ENCODE assay signal across 8 cellular contexts in genomic region chr16:57462209-57462977, GRCh38. TPM values are rescaled to one million over a fixed set of nuclear protein-coding genes. Genes with fewer than 3 reads are reported as not detected.
A peak's percentile ranks its signal among the peaks of the same experiment; 100 is the strongest.
DNase-seq lines count a peak whose midpoint lies in the region; TF ChIP-seq lines count a peak whose summit lies in the region.

POLR2C (plus strand) TSS chr16:57462679; CDS start chr16:57462725, 46 bp downstream.

- peaks cover 24% of the 10 kb centered on the region for H3K36me3 Mint-ChIP-seq in type B pancreatic cell

- H3F3A ChIP-seq in SU-DHL-6 (ENCODE audit: insufficient read depth), result peaks cover 11% of the 10 kb centered on the region

- H3K9me3 ChIP-seq in SU-DHL-6 (ENCODE audit: insufficient read depth, low read length) (no peaks in the 10 kb centered on the region), cardiac muscle cell (ENCODE audit: low read depth) (no peaks in the 10 kb centered on the region)

- H3K27ac ChIP-seq in SU-DHL-6 (ENCODE audit: low read depth, low read length), result no peak within 1 kb of the TSS
- peak within 1 kb of the TSS; percentile 80 for H3K27ac ChIP-seq in cardiac muscle cell

- H3K4me2 ChIP-seq in SU-DHL-6 (ENCODE audit: low read depth, low read length, poor library complexity, severe bottlenecking), result peak within 1 kb of the TSS; percentile 84

- H3K9ac ChIP-seq in SU-DHL-6 (ENCODE audit: low read length), result peak within 1 kb of the TSS; percentile 70

- peak within 1 kb of the TSS; percentile 17 for H2AFZ ChIP-seq in SU-DHL-6 (ENCODE audit: low read depth, low read length, severe bottlenecking)

- TF ChIP-seq CTCF in HFF-Myc (IDR thresholded peaks at IDR 0.05; ENCODE audit: low read depth, low read length, missing control alignments) (peak; percentile 75), SU-DHL-6 (IDR thresholded peaks at IDR 0.05; ENCODE audit: insufficient read depth, low read length, poor library complexity, severe bottlenecking) (peak; percentile 88), cardiac muscle cell (IDR thresholded peaks at IDR 0.05; ENCODE audit: low read depth, low read length) (peak; percentile 84), type B pancreatic cell (conservative IDR thresholded peaks at IDR 0.05) (peak; percentile 98)

- DNase-seq in HFF-Myc (ENCODE audit: extremely low read depth, low read depth), result peak; percentile 56
- DNase-seq in NAMALWA (ENCODE audit: low spot score), result peak; percentile 93
- DNase-seq in activated naive CD8-positive, alpha-beta T cell treated with anti-CD3 and anti-CD28 coated beads, Interleukin-2, amount 50 U/mL, for 16 hours (ENCODE audit: low read depth, low spot score), result peak; percentile 82
- DNase-seq in cardiac muscle cell (ENCODE audit: low read depth in 1 of 2, low spot score in 1 of 2), result peak; percentile 88 to 91
- peak; percentile 78 to 97 (median 85) for DNase-seq in posterior cingulate gyrus
- peak; percentile 94 for DNase-seq in type B pancreatic cell (ENCODE audit: extremely low spot score, unreplicated experiment)

- no peaks in the 10 kb centered on the region for H3K9me2 ChIP-seq in SU-DHL-6 (replicated peaks; ENCODE audit: insufficient read depth, low read length)

- H3K9me3 Mint-ChIP-seq in type B pancreatic cell, result no peaks in the 10 kb centered on the region

- H3K27me3 ChIP-seq in SU-DHL-6 (ENCODE audit: low read length) (no peaks in the 10 kb centered on the region), cardiac muscle cell (no peaks in the 10 kb centered on the region)

- H3K79me2 ChIP-seq in SU-DHL-6 (ENCODE audit: insufficient read depth, low read length), result peaks cover 15% of the 10 kb centered on the region

- peak within 1 kb of the TSS; percentile 94 for H3K4me3 ChIP-seq in HFF-Myc (replicated peaks; ENCODE audit: low read depth, low read length)
- H3K4me3 ChIP-seq in SU-DHL-6 (ENCODE audit: insufficient read depth, low read length, poor library complexity, severe bottlenecking), result peak within 1 kb of the TSS; percentile 74
- H3K4me3 ChIP-seq in cardiac muscle cell, result peak within 1 kb of the TSS; percentile 84

- H3K4me1 Mint-ChIP-seq in type B pancreatic cell (ENCODE audit: unreplicated experiment), result peaks cover 16% of the 10 kb centered on the region

- peaks cover 5% of the 10 kb centered on the region; the same call in 1 of the 2 replicates for H3K36me3 ChIP-seq in SU-DHL-6 (ENCODE audit: low read length)
- peaks cover 72% of the 10 kb centered on the region for H3K36me3 ChIP-seq in cardiac muscle cell

- no peaks in the 10 kb centered on the region for H4K20me1 ChIP-seq in SU-DHL-6 (ENCODE audit: low read depth, low read length)

- intact Hi-C loops in posterior cingulate gyrus (cut with DNase I), result no loop called here

- no peaks in the 10 kb centered on the region for H3K27me3 Mint-ChIP-seq in type B pancreatic cell

- TF ChIP-seq POLR2A in GM10847 (IDR thresholded peaks at IDR 0.05; ENCODE audit: extremely low read depth, insufficient read length), result peak; percentile 98

- peak within 1 kb of the TSS; percentile 98 for H3K27ac Mint-ChIP-seq in type B pancreatic cell

- no peaks in the 10 kb centered on the region for H3K4me1 ChIP-seq in cardiac muscle cell (ENCODE audit: low read depth)

- peak within 1 kb of the TSS; percentile 100 for H3K4me3 Mint-ChIP-seq in type B pancreatic cell

RNA-seq across cellular contexts. Expression of gene POLR2C, which starts in this region (rescaled TPM):
- total RNA-seq in cardiac muscle cell (126 and 164 TPM in 2 replicates), type B pancreatic cell (ENCODE audit: low replicate concordance) (63.0 and 70.5 TPM in 2 replicates)
- polyA plus RNA-seq in cardiac muscle cell, result 80.0 and 83.5 TPM in 2 replicates
